Comparison of ENCODE assay signal across 22 cellular contexts in genomic region chr11:72783144-72783910, GRCh38. TPM values are rescaled to one million over a fixed set of nuclear protein-coding genes. Genes with fewer than 3 reads are reported as not detected.
DNase-seq lines count a peak whose midpoint lies in the region; ATAC-seq, FAIRE-seq and TF ChIP-seq lines count a peak whose summit lies in the region.
"Had no signal": no experiment of that assay in that cellular context is flagged by ENCODE, and none has a peak within 500 bp of the region (broad histone marks: within the 10 kb centered on the region; RNA-seq: fewer than 3 reads in every experiment).

No MANE protein-coding gene starts in this region.

- TF ChIP-seq EP300 in K562 (IDR thresholded peaks at IDR 0.05; ENCODE audit: low read length) = no peak
- no peak for TF ChIP-seq EP300 in stomach (IDR thresholded peaks at IDR 0.05)

- H3K79me2 ChIP-seq in K562 (ENCODE audit: control insufficient read depth, insufficient read depth, low read length) = peaks cover 12% of the 10 kb centered on the region; the same call in 2 of the 3 replicates

- H3K27ac ChIP-seq in K562 (ENCODE audit: extremely low read depth, low read depth, low read length) (no peak overlapping the region), stomach (peak overlapping the region; percentile 17 to 96 (median 93))
- H3K27ac ChIP-seq: A549, gastrocnemius medialis, left ventricle myocardium inferior, tibial nerve had no signal

- H3K4me1 ChIP-seq in K562 (replicated peaks in 1 of 2; ENCODE audit: control insufficient read depth in 2 of 2, insufficient read depth in 2 of 2, low read length in 2 of 2) = peaks cover 65 to 68% of the 10 kb centered on the region in 2 experiments
- peaks cover 84% of the 10 kb centered on the region for H3K4me1 ChIP-seq in mucosa of stomach (ENCODE audit: control insufficient read depth, insufficient read depth, low read length)
- H3K4me1 ChIP-seq in stomach = peaks cover 42 to 87% (median 81%) of the 10 kb centered on the region in 4 donors

- no peak overlapping the region for H3K4me3 ChIP-seq in K562
- H3K4me3 ChIP-seq in mucosa of stomach (ENCODE audit: low read length) = no peak overlapping the region
- H3K4me3 ChIP-seq in stomach = no peak overlapping the region
- H3K4me3 ChIP-seq: A549, gastrocnemius medialis, left ventricle myocardium inferior, tibial nerve had no signal

- POLR2A ChIA-PET in K562 (lab: Yijun Ruan, JAX) = interaction anchor here (0.7 to 1.5 kb wide), 2 partner anchors 11 to 41 kb away, joined by 3 to 8 read pairs; partner anchors contain the start of gene STARD10

- CTCF ChIA-PET in activated naive CD4-positive, alpha-beta T cell treated with anti-CD3 and anti-CD28 coated beads, Interleukin-2, amount 10 ng/mL, durations not matched to agents 7 days and 5 days (lab: Charles Lee) = interaction anchor here (1.2 to 3.5 kb wide), 5 partner anchors 9 to 58 kb away, joined by 3 to 14 read pairs (median 6); partner anchors contain the start of gene STARD10
- CTCF ChIA-PET in K562 (lab: Yijun Ruan, JAX; ENCODE audit: low intra/inter-chr PET ratio) = no interaction called here

- H2AFZ ChIP-seq in K562 (ENCODE audit: low read depth, low read length) = no peak overlapping the region

- no peak for DNase-seq in activated naive CD4-positive, alpha-beta T cell treated with anti-CD3 and anti-CD28 coated beads, Interleukin-2, amount 10 ng/mL, durations not matched to agents 7 days and 5 days
- no peak for DNase-seq in activated naive CD4-positive, alpha-beta T cell treated with Interleukin-2 at 50 U/mL for 16 hours
- no peak for DNase-seq in K562 (ENCODE audit: extremely low read depth in 1 of 4, low spot score in 3 of 4)
- no peak for DNase-seq in stomach
- no peak for DNase-seq in pons (ENCODE audit: low spot score)
- no peak for DNase-seq in middle frontal gyrus (ENCODE audit: extremely low spot score, low spot score)
- no peak for DNase-seq in left lobe of liver (ENCODE audit: low spot score)
- DNase-seq: activated CD4-positive, alpha-beta T cell treated with anti-CD3 and anti-CD28 coated beads, Interleukin-2, amount 50 U/mL, for 48 hours; activated T-cell treated with anti-CD3 and anti-CD28 coated beads, Interleukin-2, amount 50 U/mL, for 1 hour; CD8-positive, alpha-beta T cell; dermis blood vessel endothelial cell; erythroblast; gastrocnemius medialis; left ventricle myocardium inferior; NCI-H187 treated with DMSO at 0.1 percent for 48 hours; NCI-H446 treated with DMSO at 0.1 percent for 48 hours; stimulated activated naive CD4-positive, alpha-beta T cell treated with Interleukin-2 at 50 U/mL for 16 hours had no signal

- in situ Hi-C loops in K562 (cut with MboI) = no loop called here

- no peak for TF ChIP-seq RAD21 in K562 (CRISPR knock-in tag; conservative IDR thresholded peaks at IDR 0.05 in 1 of 2, IDR thresholded peaks at IDR 0.05 in 1 of 2)

- FAIRE-seq in K562 (lab: Jason Lieb, UNC) = peak; percentile 26
- FAIRE-seq: A549, TTC549 had no signal

- no peaks in the 10 kb centered on the region for H3K9me3 Mint-ChIP-seq in activated naive CD4-positive, alpha-beta T cell treated with anti-CD3 and anti-CD28 coated beads, Interleukin-2, amount 10 ng/mL, durations not matched to agents 7 days and 5 days
- H3K9me3 Mint-ChIP-seq: activated naive CD4-positive, alpha-beta T cell treated with anti-CD3 and anti-CD28 coated beads, Interleukin-2, amount 50 U/mL, for 72 hours; CD8-positive, alpha-beta T cell had no signal

- H3K27me3 ChIP-seq in K562 (ENCODE audit: control insufficient read depth in 2 of 2, insufficient read depth in 2 of 2, low read length in 2 of 2) (no peaks in the 10 kb centered on the region), mucosa of stomach (ENCODE audit: control insufficient read depth, insufficient read depth, low read length) (no peaks in the 10 kb centered on the region), stomach (no peaks in the 10 kb centered on the region)
- H3K27me3 ChIP-seq: gastrocnemius medialis, tibial nerve had no signal

- intact Hi-C loops in K562 (cut with micrococcal nuclease) (no loop called here), stomach (cut with DNase I; ENCODE audit: low total_unique reads) (no loop called here)

- no peak overlapping the region for H3K27ac Mint-ChIP-seq in activated naive CD4-positive, alpha-beta T cell treated with anti-CD3 and anti-CD28 coated beads, Interleukin-2, amount 10 ng/mL, durations not matched to agents 7 days and 5 days

- no peaks in the 10 kb centered on the region for H3K36me3 Mint-ChIP-seq in activated naive CD4-positive, alpha-beta T cell treated with anti-CD3 and anti-CD28 coated beads, Interleukin-2, amount 10 ng/mL, durations not matched to agents 7 days and 5 days
- H3K36me3 Mint-ChIP-seq: activated naive CD4-positive, alpha-beta T cell treated with anti-CD3 and anti-CD28 coated beads, Interleukin-2, amount 50 U/mL, for 72 hours; CD8-positive, alpha-beta T cell had no signal

- ATAC-seq in K562 (no peak), left lobe of liver (no peak)
- ATAC-seq: activated naive CD4-positive, alpha-beta T cell treated with anti-CD3 and anti-CD28 coated beads, Interleukin-2, amount 50 U/mL, for 72 hours; CD8-positive, alpha-beta T cell; gastrocnemius medialis had no signal

- no peak for TF ChIP-seq POLR2A in K562 (conservative IDR thresholded peaks at IDR 0.05)
- no peak for TF ChIP-seq POLR2A in stomach (IDR thresholded peaks at IDR 0.05)

- H3K36me3 ChIP-seq in K562 (ENCODE audit: control insufficient read depth, insufficient read depth, low read length) (0 out of 3 replicates have a peak, but pooled peaks cover 6% of the 10 kb centered on the region), mucosa of stomach (ENCODE audit: control insufficient read depth, insufficient read depth, low read length) (peaks cover 3% of the 10 kb centered on the region), stomach (peaks cover 0 to 2% (median 0%) of the 10 kb centered on the region in 4 donors)
- H3K36me3 ChIP-seq: gastrocnemius medialis, left ventricle myocardium inferior, tibial nerve had no signal

- BruUV-seq in K562 (replicated peaks; lab: Mats Ljungman, UMichigan) = no TSS peak

- peaks cover 23% of the 10 kb centered on the region for H3K4me1 Mint-ChIP-seq in activated naive CD4-positive, alpha-beta T cell treated with anti-CD3 and anti-CD28 coated beads, Interleukin-2, amount 10 ng/mL, durations not matched to agents 7 days and 5 days

- no peaks in the 10 kb centered on the region for H3K9me1 ChIP-seq in K562 (ENCODE audit: control insufficient read depth, insufficient read depth, low read length)

- no peak overlapping the region; a peak in 1 of 4 replicates for H3K9ac ChIP-seq in K562 (ENCODE audit: insufficient read depth in 1 of 2, low read depth in 2 of 2, low read length in 2 of 2)
- peak overlapping the region; percentile 25 for H3K9ac ChIP-seq in mucosa of stomach (ENCODE audit: low read length)

- WGBS in K562 (ENCODE audit: insufficient coverage, low coverage, missing lambda C conversion rate) = 26% methylated on average over 2 of the region's 2 CpGs
- 62 to 75% (median 69%) methylated on average over 2 of the region's 2 CpGs for WGBS in stomach, 5 donors

- TF ChIP-seq CTCF in K562 (IDR thresholded peaks at IDR 0.05 in 2 of 3, conservative IDR thresholded peaks at IDR 0.05 in 1 of 3; ENCODE audit: insufficient read depth in 2 of 3, low read depth in 1 of 3, low read length in 3 of 3) = no peak
- TF ChIP-seq CTCF in stomach (IDR thresholded peaks at IDR 0.05) = no peak

- H3K4me3 Mint-ChIP-seq in activated naive CD4-positive, alpha-beta T cell treated with anti-CD3 and anti-CD28 coated beads, Interleukin-2, amount 10 ng/mL, durations not matched to agents 7 days and 5 days = peak overlapping the region; percentile 73

- H3K27me3 Mint-ChIP-seq in activated naive CD4-positive, alpha-beta T cell treated with anti-CD3 and anti-CD28 coated beads, Interleukin-2, amount 10 ng/mL, durations not matched to agents 7 days and 5 days = peaks cover 55% of the 10 kb centered on the region

- H3K9me3 ChIP-seq in K562 (replicated peaks; ENCODE audit: control insufficient read depth, insufficient read depth, low read depth, low read length) (no peaks in the 10 kb centered on the region), mucosa of stomach (ENCODE audit: control insufficient read depth, low read length) (no peaks in the 10 kb centered on the region), stomach (no peaks in the 10 kb centered on the region)
- H3K9me3 ChIP-seq: A549, gastrocnemius medialis, left ventricle myocardium inferior, tibial nerve had no signal

- H3K4me2 ChIP-seq in K562 (ENCODE audit: insufficient read depth, low read length) = no peak overlapping the region

- H4K20me1 ChIP-seq in K562 (replicated peaks; ENCODE audit: control insufficient read depth, insufficient read depth, low read length) = no peaks in the 10 kb centered on the region

RNA-seq across cellular contexts. Expression of gene STARD10, which starts 10.5 kb away (rescaled TPM):
- 13.4 and 36.4 TPM in 2 replicates for total RNA-seq in K562 (2011; cell fraction: chromatin; rRNA removed; ENCODE audit: low replicate concordance)
- 36.2 and 45.1 TPM in 2 replicates for total RNA-seq in K562 (2011; cell fraction: nucleolus; rRNA removed)
- total RNA-seq in K562 (2011; cell fraction: nucleoplasm; rRNA removed) = 27.5 and 29.2 TPM in 2 replicates
- total RNA-seq in K562 (2014; rRNA removed) = 51.1 and 52.9 TPM in 2 replicates
- 18.1 and 18.3 TPM in 2 replicates for total RNA-seq in K562 (2014; rRNA removed; fragmentation: Illumina TruSeq; extraction: Trizol)
- total RNA-seq in K562 (2015; rRNA removed; fragmentation: Illumina TruSeq; extraction: Trizol) = 32.3 and 35.3 TPM in 2 replicates
- total RNA-seq in K562 (2021) = 31.9 and 37.5 TPM in 2 replicates
- 33.8 and 53.6 TPM in 2 replicates for polyA plus RNA-seq in K562 (2011; rRNA removed)
- polyA plus RNA-seq in K562 (2011; cell fraction: cytosol; rRNA removed) = 55.3 and 60.0 TPM in 2 replicates
- polyA plus RNA-seq in K562 (2011; cell fraction: nucleus; rRNA removed) = 31.9 and 33.6 TPM in 2 replicates
- 40.3 and 41.6 TPM in 2 replicates for polyA plus RNA-seq in K562 (2012)
- 43.8 and 49.3 TPM in 2 replicates for polyA plus RNA-seq in K562 (2014; fragmentation: Illumina TruSeq; extraction: Trizol)
- polyA plus RNA-seq in K562 (2014; fragmentation: Nextera tagmentation; extraction: Ambion mirVana) = under 1 TPM; 0.15 to 0.51 TPM
- polyA plus RNA-seq in K562 (2014; rRNA removed) = 37.6 and 47.9 TPM in 2 replicates
- 22.8 and 32.2 TPM in 2 replicates for polyA minus RNA-seq in K562 (2011; rRNA and poly(A)+ RNA removed)
- 25.5 and 30.8 TPM in 2 replicates for polyA minus RNA-seq in K562 (2011; cell fraction: cytosol; rRNA and poly(A)+ RNA removed)
- polyA minus RNA-seq in K562 (2011; cell fraction: nucleus; rRNA and poly(A)+ RNA removed) = 7.8 and 15.0 TPM in 2 replicates
- 100 to 1,000 TPM; 125 to 895 (median 321) TPM for total RNA-seq in stomach
- polyA plus RNA-seq in stomach = 100 to 1,000 TPM; 310 to 950 (median 759) TPM
- total RNA-seq in left lobe of liver = 493 TPM

RNA-seq across cellular contexts. Expression of gene ATG16L2, which starts 30.9 kb away (rescaled TPM):
- 57.3 and 108 TPM in 2 replicates for total RNA-seq in K562 (2011; cell fraction: chromatin; rRNA removed; ENCODE audit: low replicate concordance)
- 50.4 and 52.2 TPM in 2 replicates for total RNA-seq in K562 (2011; cell fraction: nucleolus; rRNA removed)
- total RNA-seq in K562 (2011; cell fraction: nucleoplasm; rRNA removed) = 58.1 and 76.9 TPM in 2 replicates
- total RNA-seq in K562 (2014; rRNA removed) (3.4 and 4.3 TPM in 2 replicates), K562 (2014; rRNA removed; fragmentation: Illumina TruSeq; extraction: Trizol) (2.5 and 2.9 TPM in 2 replicates), K562 (2015; rRNA removed; fragmentation: Illumina TruSeq; extraction: Trizol) (4.9 and 6.7 TPM in 2 replicates), K562 (2021) (6.2 and 6.4 TPM in 2 replicates), stomach (100 to 1,000 TPM in 1 of 5 donors, 10 to 100 TPM in 4; 13.0 to 266 (median 40.3) TPM), left lobe of liver (23.4 TPM)
- polyA plus RNA-seq in K562 (2011; rRNA removed) (8.4 and 10.6 TPM in 2 replicates), K562 (2014; fragmentation: Illumina TruSeq; extraction: Trizol) (6.3 and 6.4 TPM in 2 replicates), K562 (2014; fragmentation: Nextera tagmentation; extraction: Ambion mirVana) (under 1 TPM; 0.18 to 0.59 TPM), K562 (2014; rRNA removed) (11.2 and 12.0 TPM in 2 replicates), stomach (10 to 100 TPM; 15.4 to 67.0 (median 30.4) TPM)
- polyA plus RNA-seq in K562 (2011; cell fraction: cytosol; rRNA removed) = 5.7 TPM in 2 replicates
- polyA plus RNA-seq in K562 (2011; cell fraction: nucleus; rRNA removed) = 100 and 142 TPM in 2 replicates
- 13.7 and 47.5 TPM in 2 replicates for polyA plus RNA-seq in K562 (2012)
- 4.1 and 4.6 TPM in 2 replicates for polyA minus RNA-seq in K562 (2011; rRNA and poly(A)+ RNA removed)
- 1.1 and 2.8 TPM in 2 replicates for polyA minus RNA-seq in K562 (2011; cell fraction: cytosol; rRNA and poly(A)+ RNA removed)
- polyA minus RNA-seq in K562 (2011; cell fraction: nucleus; rRNA and poly(A)+ RNA removed) = 17.1 and 18.2 TPM in 2 replicates

RNA-seq across cellular contexts. Expression of gene ARAP1, which starts 31.1 kb away (rescaled TPM):
- total RNA-seq in K562 (2011; cell fraction: chromatin; rRNA removed; ENCODE audit: low replicate concordance) = 154 and 336 TPM in 2 replicates
- 191 and 196 TPM in 2 replicates for total RNA-seq in K562 (2011; cell fraction: nucleolus; rRNA removed)
- total RNA-seq in K562 (2011; cell fraction: nucleoplasm; rRNA removed) = 146 and 161 TPM in 2 replicates
- total RNA-seq in K562 (2014; rRNA removed) = 42.0 and 46.1 TPM in 2 replicates
- 7.4 and 10.6 TPM in 2 replicates for total RNA-seq in K562 (2014; rRNA removed; fragmentation: Illumina TruSeq; extraction: Trizol)
- 24.6 and 26.1 TPM in 2 replicates for total RNA-seq in K562 (2015; rRNA removed; fragmentation: Illumina TruSeq; extraction: Trizol)
- 60.7 and 67.0 TPM in 2 replicates for total RNA-seq in K562 (2021)
- polyA plus RNA-seq in K562 (2011; rRNA removed) = 22.1 and 37.3 TPM in 2 replicates
- polyA plus RNA-seq in K562 (2011; cell fraction: cytosol; rRNA removed) = 24.6 and 28.2 TPM in 2 replicates
- 196 and 222 TPM in 2 replicates for polyA plus RNA-seq in K562 (2011; cell fraction: nucleus; rRNA removed)
- polyA plus RNA-seq in K562 (2012) = 43.7 and 72.2 TPM in 2 replicates
- 24.6 and 31.8 TPM in 2 replicates for polyA plus RNA-seq in K562 (2014; fragmentation: Illumina TruSeq; extraction: Trizol)
- polyA plus RNA-seq in K562 (2014; fragmentation: Nextera tagmentation; extraction: Ambion mirVana) = under 1 TPM; 0.23 to 0.38 TPM
- polyA plus RNA-seq in K562 (2014; rRNA removed) = 34.1 and 38.4 TPM in 2 replicates
- 21.7 and 23.5 TPM in 2 replicates for polyA minus RNA-seq in K562 (2011; rRNA and poly(A)+ RNA removed)
- polyA minus RNA-seq in K562 (2011; cell fraction: cytosol; rRNA and poly(A)+ RNA removed) = 35.0 and 48.2 TPM in 2 replicates
- polyA minus RNA-seq in K562 (2011; cell fraction: nucleus; rRNA and poly(A)+ RNA removed) = 50.9 and 51.5 TPM in 2 replicates
- total RNA-seq in stomach = 100 to 1,000 TPM in 3 of 5 donors, 10 to 100 TPM in 2; 61.9 to 201 (median 127) TPM
- 10 to 100 TPM; 32.2 to 51.1 (median 38.2) TPM for polyA plus RNA-seq in stomach
- 37.5 TPM for total RNA-seq in left lobe of liver
